ENCODE assay signal across 2 cellular contexts in the genomic region with DNA sequence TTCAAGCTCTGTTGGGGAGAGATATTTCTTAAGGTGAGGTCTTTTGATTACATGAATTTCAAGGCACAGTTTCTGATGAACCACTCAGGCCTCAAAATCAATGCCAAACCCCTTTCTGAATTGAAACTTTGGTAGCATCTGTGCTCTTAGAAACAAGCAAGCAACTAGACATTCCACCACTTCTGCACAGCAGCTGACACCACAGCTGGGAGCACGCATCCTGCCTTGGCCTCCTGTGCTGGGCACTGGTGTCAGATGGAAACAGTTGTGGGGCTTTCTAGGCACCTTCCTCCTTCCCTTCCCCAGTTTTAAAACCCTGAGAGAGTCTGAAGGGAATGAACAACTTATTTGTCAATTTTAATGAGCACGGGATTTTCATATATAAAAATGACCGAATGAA.
TF ChIP-seq lines count a peak whose summit lies in the region.

No MANE protein-coding gene starts in this region.

TF ChIP-seq in IMR-90, 13 proteins besides CTCF, POLR2A, EP300 and RAD21:
- TF ChIP-seq RCOR1 (IDR thresholded peaks at IDR 0.05; ENCODE audit: insufficient replicate concordance, low read length): no peak
- TF ChIP-seq, protein P1, sequence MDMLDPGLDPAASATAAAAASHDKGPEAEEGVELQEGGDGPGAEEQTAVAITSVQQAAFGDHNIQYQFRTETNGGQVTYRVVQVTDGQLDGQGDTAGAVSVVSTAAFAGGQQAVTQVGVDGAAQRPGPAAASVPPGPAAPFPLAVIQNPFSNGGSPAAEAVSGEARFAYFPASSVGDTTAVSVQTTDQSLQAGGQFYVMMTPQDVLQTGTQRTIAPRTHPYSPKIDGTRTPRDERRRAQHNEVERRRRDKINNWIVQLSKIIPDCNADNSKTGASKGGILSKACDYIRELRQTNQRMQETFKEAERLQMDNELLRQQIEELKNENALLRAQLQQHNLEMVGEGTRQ (IDR thresholded peaks at IDR 0.05; ENCODE audit: low read depth, low read length): no peak
- no peak for TF ChIP-seq NFE2L2 (IDR thresholded peaks at IDR 0.05; ENCODE audit: low read depth, low read length)
- TF ChIP-seq ELK1 (IDR thresholded peaks at IDR 0.05; ENCODE audit: borderline replicate concordance, low read depth, low read length): no peak
- TF ChIP-seq RFX5 (IDR thresholded peaks at IDR 0.05; ENCODE audit: low read depth, low read length): no peak
- TF ChIP-seq MAZ (IDR thresholded peaks at IDR 0.05; ENCODE audit: borderline replicate concordance, low read depth, low read length): no peak
- no peak for TF ChIP-seq BHLHE40 (IDR thresholded peaks at IDR 0.05; ENCODE audit: low read depth, low read length)
- no peak for TF ChIP-seq CEBPB (IDR thresholded peaks at IDR 0.05; ENCODE audit: low read depth, low read length)

TF ChIP-seq in GM12878, 131 proteins besides CTCF, POLR2A, EP300 and RAD21:
- TF ChIP-seq LARP7 (IDR thresholded peaks at IDR 0.05) (no peak), ETV6 (conservative IDR thresholded peaks at IDR 0.05 in 1 of 2, IDR thresholded peaks at IDR 0.05 in 1 of 2; ENCODE audit: borderline replicate concordance in 1 of 2, low read depth in 1 of 2) (no peak), SP1 (IDR thresholded peaks at IDR 0.05; ENCODE audit: low read depth, low read length) (no peak), RAD51 (IDR thresholded peaks at IDR 0.05) (no peak), ZNF207 (IDR thresholded peaks at IDR 0.05; ENCODE audit: borderline replicate concordance) (no peak), ESRRA (IDR thresholded peaks at IDR 0.05; ENCODE audit: low read length) (no peak), BACH1 (IDR thresholded peaks at IDR 0.05; ENCODE audit: borderline replicate concordance) (no peak), CREM (IDR thresholded peaks at IDR 0.05; ENCODE audit: low read depth) (no peak), PBX3 (IDR thresholded peaks at IDR 0.05; ENCODE audit: insufficient replicate concordance, low read depth, low read length) (no peak)
- TF ChIP-seq, protein P2, sequence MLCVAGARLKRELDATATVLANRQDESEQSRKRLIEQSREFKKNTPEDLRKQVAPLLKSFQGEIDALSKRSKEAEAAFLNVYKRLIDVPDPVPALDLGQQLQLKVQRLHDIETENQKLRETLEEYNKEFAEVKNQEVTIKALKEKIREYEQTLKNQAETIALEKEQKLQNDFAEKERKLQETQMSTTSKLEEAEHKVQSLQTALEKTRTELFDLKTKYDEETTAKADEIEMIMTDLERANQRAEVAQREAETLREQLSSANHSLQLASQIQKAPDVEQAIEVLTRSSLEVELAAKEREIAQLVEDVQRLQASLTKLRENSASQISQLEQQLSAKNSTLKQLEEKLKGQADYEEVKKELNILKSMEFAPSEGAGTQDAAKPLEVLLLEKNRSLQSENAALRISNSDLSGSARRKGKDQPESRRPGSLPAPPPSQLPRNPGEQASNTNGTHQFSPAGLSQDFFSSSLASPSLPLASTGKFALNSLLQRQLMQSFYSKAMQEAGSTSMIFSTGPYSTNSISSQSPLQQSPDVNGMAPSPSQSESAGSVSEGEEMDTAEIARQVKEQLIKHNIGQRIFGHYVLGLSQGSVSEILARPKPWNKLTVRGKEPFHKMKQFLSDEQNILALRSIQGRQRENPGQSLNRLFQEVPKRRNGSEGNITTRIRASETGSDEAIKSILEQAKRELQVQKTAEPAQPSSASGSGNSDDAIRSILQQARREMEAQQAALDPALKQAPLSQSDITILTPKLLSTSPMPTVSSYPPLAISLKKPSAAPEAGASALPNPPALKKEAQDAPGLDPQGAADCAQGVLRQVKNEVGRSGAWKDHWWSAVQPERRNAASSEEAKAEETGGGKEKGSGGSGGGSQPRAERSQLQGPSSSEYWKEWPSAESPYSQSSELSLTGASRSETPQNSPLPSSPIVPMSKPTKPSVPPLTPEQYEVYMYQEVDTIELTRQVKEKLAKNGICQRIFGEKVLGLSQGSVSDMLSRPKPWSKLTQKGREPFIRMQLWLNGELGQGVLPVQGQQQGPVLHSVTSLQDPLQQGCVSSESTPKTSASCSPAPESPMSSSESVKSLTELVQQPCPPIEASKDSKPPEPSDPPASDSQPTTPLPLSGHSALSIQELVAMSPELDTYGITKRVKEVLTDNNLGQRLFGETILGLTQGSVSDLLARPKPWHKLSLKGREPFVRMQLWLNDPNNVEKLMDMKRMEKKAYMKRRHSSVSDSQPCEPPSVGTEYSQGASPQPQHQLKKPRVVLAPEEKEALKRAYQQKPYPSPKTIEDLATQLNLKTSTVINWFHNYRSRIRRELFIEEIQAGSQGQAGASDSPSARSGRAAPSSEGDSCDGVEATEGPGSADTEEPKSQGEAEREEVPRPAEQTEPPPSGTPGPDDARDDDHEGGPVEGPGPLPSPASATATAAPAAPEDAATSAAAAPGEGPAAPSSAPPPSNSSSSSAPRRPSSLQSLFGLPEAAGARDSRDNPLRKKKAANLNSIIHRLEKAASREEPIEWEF (IDR thresholded peaks at IDR 0.05; ENCODE audit: insufficient replicate concordance, low read depth, low read length): no peak
